ENCODE assay signal across 1 cellular context in the genomic region with DNA sequence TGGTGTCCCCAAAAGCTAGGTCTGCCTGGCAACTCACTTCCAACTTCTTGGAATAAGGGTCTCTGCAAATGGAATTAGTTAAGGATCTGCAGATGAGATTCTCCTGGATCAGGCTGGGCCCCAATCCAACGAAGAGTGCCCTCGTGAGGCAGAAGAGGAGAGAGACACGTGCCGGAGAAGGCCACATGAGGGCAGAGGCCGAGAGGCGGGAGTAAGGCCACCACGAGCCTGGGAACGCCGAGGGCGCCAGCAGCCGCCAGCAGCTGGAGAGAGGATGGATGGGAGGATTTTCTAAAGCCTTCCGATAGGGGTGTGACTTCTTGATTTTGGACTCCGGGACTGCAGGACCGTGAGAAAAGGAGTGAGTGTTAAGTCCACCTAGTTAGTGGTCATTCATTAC.
TF ChIP-seq lines count a peak whose summit lies in the region.

No MANE protein-coding gene starts in this region.

TF ChIP-seq in HepG2, 621 proteins besides CTCF, POLR2A, EP300 and RAD21 (continued from another document and continues in another):
- TF ChIP-seq, protein P1, sequence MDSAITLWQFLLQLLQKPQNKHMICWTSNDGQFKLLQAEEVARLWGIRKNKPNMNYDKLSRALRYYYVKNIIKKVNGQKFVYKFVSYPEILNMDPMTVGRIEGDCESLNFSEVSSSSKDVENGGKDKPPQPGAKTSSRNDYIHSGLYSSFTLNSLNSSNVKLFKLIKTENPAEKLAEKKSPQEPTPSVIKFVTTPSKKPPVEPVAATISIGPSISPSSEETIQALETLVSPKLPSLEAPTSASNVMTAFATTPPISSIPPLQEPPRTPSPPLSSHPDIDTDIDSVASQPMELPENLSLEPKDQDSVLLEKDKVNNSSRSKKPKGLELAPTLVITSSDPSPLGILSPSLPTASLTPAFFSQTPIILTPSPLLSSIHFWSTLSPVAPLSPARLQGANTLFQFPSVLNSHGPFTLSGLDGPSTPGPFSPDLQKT (CRISPR knock-in tag; IDR thresholded peaks at IDR 0.05; ENCODE audit: borderline replicate concordance) = no peak
- TF ChIP-seq HIVEP1 (CRISPR knock-in tag; IDR thresholded peaks at IDR 0.05) (0 out of 2 replicates have a peak, but pooled peaks have one; percentile 27), SP4 (CRISPR knock-in tag; IDR thresholded peaks at IDR 0.05) (no peak), FOXA3 (CRISPR knock-in tag; IDR thresholded peaks at IDR 0.05) (no peak), PRPF4 (IDR thresholded peaks at IDR 0.05; ENCODE audit: low read depth, low read length, poor library complexity, severe bottlenecking) (no peak), ZNF207 (IDR thresholded peaks at IDR 0.05; ENCODE audit: borderline replicate concordance) (no peak), ZNF775 (CRISPR knock-in tag; IDR thresholded peaks at IDR 0.05; ENCODE audit: borderline replicate concordance) (no peak), ZNF552 (CRISPR knock-in tag; IDR thresholded peaks at IDR 0.05; ENCODE audit: borderline replicate concordance) (peak; percentile 70; the same call in 1 of the 2 replicates), SIN3A (IDR thresholded peaks at IDR 0.05; ENCODE audit: borderline replicate concordance, low read depth, low read length) (no peak), ZNF468 (CRISPR knock-in tag; IDR thresholded peaks at IDR 0.05) (no peak), KLF12 (CRISPR knock-in tag; IDR thresholded peaks at IDR 0.05; ENCODE audit: borderline replicate concordance) (no peak), ZNF766 (CRISPR knock-in tag; IDR thresholded peaks at IDR 0.05; ENCODE audit: borderline replicate concordance) (peak; percentile 94), YEATS4 (CRISPR knock-in tag; IDR thresholded peaks at IDR 0.05; ENCODE audit: borderline replicate concordance) (no peak), ZNF607 (CRISPR knock-in tag; IDR thresholded peaks at IDR 0.05; ENCODE audit: borderline replicate concordance) (peak; percentile 58; the same call in 1 of the 2 replicates), ZNF414 (CRISPR knock-in tag; IDR thresholded peaks at IDR 0.05) (no peak), SNRNP70 (IDR thresholded peaks at IDR 0.05; ENCODE audit: low read depth, low read length) (no peak), MXD3 (CRISPR knock-in tag; IDR thresholded peaks at IDR 0.05) (peak; percentile 85; the same call in 1 of the 2 replicates), ZNF138 (CRISPR knock-in tag; IDR thresholded peaks at IDR 0.05; ENCODE audit: low read depth) (peak; percentile 90; the same call in 1 of the 2 replicates), CBX5 (CRISPR knock-in tag; IDR thresholded peaks at IDR 0.05; ENCODE audit: borderline replicate concordance) (no peak), SYNCRIP (IDR thresholded peaks at IDR 0.05; ENCODE audit: insufficient read depth, low read depth, low read length) (no peak), ZNF567 (CRISPR knock-in tag; IDR thresholded peaks at IDR 0.05; ENCODE audit: borderline replicate concordance) (no peak), NFYC (CRISPR knock-in tag; IDR thresholded peaks at IDR 0.05) (peak; percentile 47), ZNF329 (CRISPR knock-in tag; IDR thresholded peaks at IDR 0.05; ENCODE audit: low read depth) (no peak), ARNTL (CRISPR knock-in tag; IDR thresholded peaks at IDR 0.05) (0 out of 2 replicates have a peak, but pooled peaks have one; percentile 33), ZNF24 (IDR thresholded peaks at IDR 0.05) (no peak), ZNF432 (CRISPR knock-in tag; IDR thresholded peaks at IDR 0.05; ENCODE audit: borderline replicate concordance) (no peak), ZNF598 (CRISPR knock-in tag; IDR thresholded peaks at IDR 0.05; ENCODE audit: borderline replicate concordance) (no peak), ZSCAN25 (CRISPR knock-in tag; IDR thresholded peaks at IDR 0.05) (no peak), THRA (CRISPR knock-in tag; IDR thresholded peaks at IDR 0.05; ENCODE audit: borderline replicate concordance) (peak; percentile 76; the same call in 1 of the 2 replicates), NONO (IDR thresholded peaks at IDR 0.05) (no peak), NONO (CRISPR knock-in tag; conservative IDR thresholded peaks at IDR 0.05) (no peak), ZNF280B (CRISPR knock-in tag; IDR thresholded peaks at IDR 0.05; ENCODE audit: borderline replicate concordance) (peak; percentile 78; the same call in 1 of the 2 replicates)
- TF ChIP-seq, protein P2, sequence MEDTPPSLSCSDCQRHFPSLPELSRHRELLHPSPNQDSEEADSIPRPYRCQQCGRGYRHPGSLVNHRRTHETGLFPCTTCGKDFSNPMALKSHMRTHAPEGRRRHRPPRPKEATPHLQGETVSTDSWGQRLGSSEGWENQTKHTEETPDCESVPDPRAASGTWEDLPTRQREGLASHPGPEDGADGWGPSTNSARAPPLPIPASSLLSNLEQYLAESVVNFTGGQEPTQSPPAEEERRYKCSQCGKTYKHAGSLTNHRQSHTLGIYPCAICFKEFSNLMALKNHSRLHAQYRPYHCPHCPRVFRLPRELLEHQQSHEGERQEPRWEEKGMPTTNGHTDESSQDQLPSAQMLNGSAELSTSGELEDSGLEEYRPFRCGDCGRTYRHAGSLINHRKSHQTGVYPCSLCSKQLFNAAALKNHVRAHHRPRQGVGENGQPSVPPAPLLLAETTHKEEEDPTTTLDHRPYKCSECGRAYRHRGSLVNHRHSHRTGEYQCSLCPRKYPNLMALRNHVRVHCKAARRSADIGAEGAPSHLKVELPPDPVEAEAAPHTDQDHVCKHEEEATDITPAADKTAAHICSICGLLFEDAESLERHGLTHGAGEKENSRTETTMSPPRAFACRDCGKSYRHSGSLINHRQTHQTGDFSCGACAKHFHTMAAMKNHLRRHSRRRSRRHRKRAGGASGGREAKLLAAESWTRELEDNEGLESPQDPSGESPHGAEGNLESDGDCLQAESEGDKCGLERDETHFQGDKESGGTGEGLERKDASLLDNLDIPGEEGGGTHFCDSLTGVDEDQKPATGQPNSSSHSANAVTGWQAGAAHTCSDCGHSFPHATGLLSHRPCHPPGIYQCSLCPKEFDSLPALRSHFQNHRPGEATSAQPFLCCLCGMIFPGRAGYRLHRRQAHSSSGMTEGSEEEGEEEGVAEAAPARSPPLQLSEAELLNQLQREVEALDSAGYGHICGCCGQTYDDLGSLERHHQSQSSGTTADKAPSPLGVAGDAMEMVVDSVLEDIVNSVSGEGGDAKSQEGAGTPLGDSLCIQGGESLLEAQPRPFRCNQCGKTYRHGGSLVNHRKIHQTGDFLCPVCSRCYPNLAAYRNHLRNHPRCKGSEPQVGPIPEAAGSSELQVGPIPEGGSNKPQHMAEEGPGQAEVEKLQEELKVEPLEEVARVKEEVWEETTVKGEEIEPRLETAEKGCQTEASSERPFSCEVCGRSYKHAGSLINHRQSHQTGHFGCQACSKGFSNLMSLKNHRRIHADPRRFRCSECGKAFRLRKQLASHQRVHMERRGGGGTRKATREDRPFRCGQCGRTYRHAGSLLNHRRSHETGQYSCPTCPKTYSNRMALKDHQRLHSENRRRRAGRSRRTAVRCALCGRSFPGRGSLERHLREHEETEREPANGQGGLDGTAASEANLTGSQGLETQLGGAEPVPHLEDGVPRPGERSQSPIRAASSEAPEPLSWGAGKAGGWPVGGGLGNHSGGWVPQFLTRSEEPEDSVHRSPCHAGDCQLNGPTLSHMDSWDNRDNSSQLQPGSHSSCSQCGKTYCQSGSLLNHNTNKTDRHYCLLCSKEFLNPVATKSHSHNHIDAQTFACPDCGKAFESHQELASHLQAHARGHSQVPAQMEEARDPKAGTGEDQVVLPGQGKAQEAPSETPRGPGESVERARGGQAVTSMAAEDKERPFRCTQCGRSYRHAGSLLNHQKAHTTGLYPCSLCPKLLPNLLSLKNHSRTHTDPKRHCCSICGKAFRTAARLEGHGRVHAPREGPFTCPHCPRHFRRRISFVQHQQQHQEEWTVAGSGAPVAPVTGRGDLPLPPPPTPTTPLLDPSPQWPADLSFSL (CRISPR knock-in tag; IDR thresholded peaks at IDR 0.05) = no peak
- TF ChIP-seq, protein P3, sequence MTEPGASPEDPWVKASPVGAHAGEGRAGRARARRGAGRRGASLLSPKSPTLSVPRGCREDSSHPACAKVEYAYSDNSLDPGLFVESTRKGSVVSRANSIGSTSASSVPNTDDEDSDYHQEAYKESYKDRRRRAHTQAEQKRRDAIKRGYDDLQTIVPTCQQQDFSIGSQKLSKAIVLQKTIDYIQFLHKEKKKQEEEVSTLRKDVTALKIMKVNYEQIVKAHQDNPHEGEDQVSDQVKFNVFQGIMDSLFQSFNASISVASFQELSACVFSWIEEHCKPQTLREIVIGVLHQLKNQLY (CRISPR knock-in tag; IDR thresholded peaks at IDR 0.05) = 0 out of 2 replicates have a peak, but pooled peaks have one; percentile 19
- TF ChIP-seq, protein P4, sequence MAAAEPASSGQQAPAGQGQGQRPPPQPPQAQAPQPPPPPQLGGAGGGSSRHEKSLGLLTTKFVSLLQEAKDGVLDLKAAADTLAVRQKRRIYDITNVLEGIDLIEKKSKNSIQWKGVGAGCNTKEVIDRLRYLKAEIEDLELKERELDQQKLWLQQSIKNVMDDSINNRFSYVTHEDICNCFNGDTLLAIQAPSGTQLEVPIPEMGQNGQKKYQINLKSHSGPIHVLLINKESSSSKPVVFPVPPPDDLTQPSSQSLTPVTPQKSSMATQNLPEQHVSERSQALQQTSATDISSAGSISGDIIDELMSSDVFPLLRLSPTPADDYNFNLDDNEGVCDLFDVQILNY (CRISPR knock-in tag; conservative IDR thresholded peaks at IDR 0.05) = no peak; the same call in 1 of the 2 replicates
- TF ChIP-seq, protein P5, sequence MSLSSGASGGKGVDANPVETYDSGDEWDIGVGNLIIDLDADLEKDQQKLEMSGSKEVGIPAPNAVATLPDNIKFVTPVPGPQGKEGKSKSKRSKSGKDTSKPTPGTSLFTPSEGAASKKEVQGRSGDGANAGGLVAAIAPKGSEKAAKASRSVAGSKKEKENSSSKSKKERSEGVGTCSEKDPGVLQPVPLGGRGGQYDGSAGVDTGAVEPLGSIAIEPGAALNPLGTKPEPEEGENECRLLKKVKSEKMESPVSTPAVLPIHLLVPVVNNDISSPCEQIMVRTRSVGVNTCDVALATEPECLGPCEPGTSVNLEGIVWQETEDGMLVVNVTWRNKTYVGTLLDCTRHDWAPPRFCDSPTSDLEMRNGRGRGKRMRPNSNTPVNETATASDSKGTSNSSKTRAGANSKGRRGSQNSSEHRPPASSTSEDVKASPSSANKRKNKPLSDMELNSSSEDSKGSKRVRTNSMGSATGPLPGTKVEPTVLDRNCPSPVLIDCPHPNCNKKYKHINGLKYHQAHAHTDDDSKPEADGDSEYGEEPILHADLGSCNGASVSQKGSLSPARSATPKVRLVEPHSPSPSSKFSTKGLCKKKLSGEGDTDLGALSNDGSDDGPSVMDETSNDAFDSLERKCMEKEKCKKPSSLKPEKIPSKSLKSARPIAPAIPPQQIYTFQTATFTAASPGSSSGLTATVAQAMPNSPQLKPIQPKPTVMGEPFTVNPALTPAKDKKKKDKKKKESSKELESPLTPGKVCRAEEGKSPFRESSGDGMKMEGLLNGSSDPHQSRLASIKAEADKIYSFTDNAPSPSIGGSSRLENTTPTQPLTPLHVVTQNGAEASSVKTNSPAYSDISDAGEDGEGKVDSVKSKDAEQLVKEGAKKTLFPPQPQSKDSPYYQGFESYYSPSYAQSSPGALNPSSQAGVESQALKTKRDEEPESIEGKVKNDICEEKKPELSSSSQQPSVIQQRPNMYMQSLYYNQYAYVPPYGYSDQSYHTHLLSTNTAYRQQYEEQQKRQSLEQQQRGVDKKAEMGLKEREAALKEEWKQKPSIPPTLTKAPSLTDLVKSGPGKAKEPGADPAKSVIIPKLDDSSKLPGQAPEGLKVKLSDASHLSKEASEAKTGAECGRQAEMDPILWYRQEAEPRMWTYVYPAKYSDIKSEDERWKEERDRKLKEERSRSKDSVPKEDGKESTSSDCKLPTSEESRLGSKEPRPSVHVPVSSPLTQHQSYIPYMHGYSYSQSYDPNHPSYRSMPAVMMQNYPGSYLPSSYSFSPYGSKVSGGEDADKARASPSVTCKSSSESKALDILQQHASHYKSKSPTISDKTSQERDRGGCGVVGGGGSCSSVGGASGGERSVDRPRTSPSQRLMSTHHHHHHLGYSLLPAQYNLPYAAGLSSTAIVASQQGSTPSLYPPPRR (CRISPR knock-in tag; IDR thresholded peaks at IDR 0.05; ENCODE audit: borderline replicate concordance) = no peak
- TF ChIP-seq, protein P6, sequence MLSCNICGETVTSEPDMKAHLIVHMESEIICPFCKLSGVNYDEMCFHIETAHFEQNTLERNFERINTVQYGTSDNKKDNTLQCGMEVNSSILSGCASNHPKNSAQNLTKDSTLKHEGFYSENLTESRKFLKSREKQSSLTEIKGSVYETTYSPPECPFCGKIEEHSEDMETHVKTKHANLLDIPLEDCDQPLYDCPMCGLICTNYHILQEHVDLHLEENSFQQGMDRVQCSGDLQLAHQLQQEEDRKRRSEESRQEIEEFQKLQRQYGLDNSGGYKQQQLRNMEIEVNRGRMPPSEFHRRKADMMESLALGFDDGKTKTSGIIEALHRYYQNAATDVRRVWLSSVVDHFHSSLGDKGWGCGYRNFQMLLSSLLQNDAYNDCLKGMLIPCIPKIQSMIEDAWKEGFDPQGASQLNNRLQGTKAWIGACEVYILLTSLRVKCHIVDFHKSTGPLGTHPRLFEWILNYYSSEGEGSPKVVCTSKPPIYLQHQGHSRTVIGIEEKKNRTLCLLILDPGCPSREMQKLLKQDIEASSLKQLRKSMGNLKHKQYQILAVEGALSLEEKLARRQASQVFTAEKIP (CRISPR knock-in tag; IDR thresholded peaks at IDR 0.05; ENCODE audit: borderline replicate concordance) = no peak
